In genomic region chr7:29765392-29765979, GRCh38 we compare ENCODE assay signal across 21 cellular contexts. TPM values are rescaled to one million over a fixed set of nuclear protein-coding genes. Genes with fewer than 3 reads are reported as not detected.
A peak's percentile ranks its signal among the peaks of the same experiment; 100 is the strongest.
DNase-seq lines count a peak whose midpoint lies in the region; TF ChIP-seq lines count a peak whose summit lies in the region.
"Had no signal": no experiment of that assay in that cellular context is flagged by ENCODE, and none has a peak within 500 bp of the region (broad histone marks: within the 10 kb centered on the region; RNA-seq: fewer than 3 reads in every experiment).

No MANE protein-coding gene starts in this region.

- TF ChIP-seq CTCF in H9 (conservative IDR thresholded peaks at IDR 0.05) (no peak), endodermal cell (conservative IDR thresholded peaks at IDR 0.05) (no peak)

- H3K4me1 ChIP-seq in H9 (ENCODE audit: insufficient read depth, low read length) (no peaks in the 10 kb centered on the region), endodermal cell (ENCODE audit: control insufficient read depth, insufficient read depth, low read length) (no peaks in the 10 kb centered on the region), skeletal muscle tissue (ENCODE audit: control insufficient read depth in 3 of 3, insufficient read depth in 3 of 3, low read length in 3 of 3) (peaks cover 0 to 11% (median 9%) of the 10 kb centered on the region in 3 donors)
- no peaks in the 10 kb centered on the region for H3K4me1 ChIP-seq in effector memory CD4-positive, alpha-beta T cell (ENCODE audit: control insufficient read depth, insufficient read depth, low read length, poor library complexity, severe bottlenecking)

- H2AK5ac ChIP-seq in H9 (ENCODE audit: insufficient read length, low read length): no peak overlapping the region

- H3K27ac ChIP-seq in H9 (ENCODE audit: insufficient read length, low read depth, low read length) (no peak overlapping the region), endodermal cell (ENCODE audit: low read depth, low read length) (no peak overlapping the region), skeletal muscle tissue (ENCODE audit: low read depth, low read length) (peak overlapping the region; percentile 58)
- no peak overlapping the region for H3K27ac ChIP-seq in effector memory CD4-positive, alpha-beta T cell (ENCODE audit: insufficient read depth, low read length, poor library complexity, severe bottlenecking)
- H3K27ac ChIP-seq: RWPE1 had no signal

- H3K4me3 Mint-ChIP-seq in H9 (no peak overlapping the region), endodermal cell (no peak overlapping the region)
- no peak overlapping the region for H3K4me3 Mint-ChIP-seq in activated T-helper 2 cell treated with anti-CD3 and anti-CD28 coated beads, Interferon-gamma antibody, Interleukin-2, Interleukin-4, amounts not matched to agents 10 μg/mL and 5 μg/mL and 100 μg/mL, durations not matched to agents 14 hours and 24 hours and 36 hours (ENCODE audit: low read depth)
- H3K4me3 Mint-ChIP-seq: CD4-positive, CD25-positive, alpha-beta regulatory T cell had no signal

- H3K27me3 ChIP-seq in H9 (ENCODE audit: insufficient read depth, low read length) (no peaks in the 10 kb centered on the region; the same call in 1 of the 2 replicates), endodermal cell (ENCODE audit: control insufficient read depth, insufficient read depth, low read length, poor library complexity, severe bottlenecking) (no peaks in the 10 kb centered on the region), skeletal muscle tissue (ENCODE audit: control insufficient read depth in 3 of 3, insufficient read depth in 3 of 3, low read length in 3 of 3) (no peaks in the 10 kb centered on the region)
- no peaks in the 10 kb centered on the region for H3K27me3 ChIP-seq in effector memory CD4-positive, alpha-beta T cell (replicated peaks; ENCODE audit: control insufficient read depth, insufficient read depth, low read length, poor library complexity, severe bottlenecking)

- no peak overlapping the region for H2BK12ac ChIP-seq in H9 (ENCODE audit: insufficient read length, low read depth, low read length)

- no peaks in the 10 kb centered on the region for H4K20me1 ChIP-seq in H9 (ENCODE audit: control insufficient read depth, insufficient read depth, insufficient read length)

- H3K14ac ChIP-seq in H9 (ENCODE audit: insufficient read depth, low read length): no peak overlapping the region; the same call in 1 of the 2 replicates

- DNase-seq in H9 (peak; percentile 33), endodermal cell (peak; percentile 65), myocyte (ENCODE audit: low read depth) (peak; percentile 88), T-helper 1 cell (no peak)
- DNase-seq in effector memory CD4-positive, alpha-beta T cell: no peak
- DNase-seq in activated T-helper 2 cell treated with anti-CD3 and anti-CD28 coated beads, Interferon-gamma antibody, Interleukin-2, Interleukin-4, amounts not matched to agents 10 μg/mL and 5 μg/mL and 100 μg/mL, durations not matched to agents 14 hours and 24 hours and 36 hours (ENCODE audit: low spot score): no peak
- DNase-seq: CD4-positive, CD25-positive, alpha-beta regulatory T cell; HCEC 1CT; KBM-7; NCI-H1092; NCI-H1436 treated with DMSO at 0.1 percent for 48 hours; NCI-H1930; NCI-H2227 treated with DMSO at 0.1 percent for 48 hours; NCI-H510A; NK-92 treated with Interleukin-12 subunit alpha and Interleukin-12 subunit beta, amount 100 ng/mL, for 24 hours; SHP77 treated with DMSO at 0.1 percent for 48 hours; SK-N-SH had no signal

- H4K8ac ChIP-seq in H9 (replicated peaks; ENCODE audit: insufficient read length, low read depth, low read length): no peak overlapping the region

- no peak overlapping the region for H3T11ph ChIP-seq in H9 (ENCODE audit: low read length)

- H3K9me3 Mint-ChIP-seq in H9 (no peaks in the 10 kb centered on the region), endodermal cell (no peaks in the 10 kb centered on the region)
- no peaks in the 10 kb centered on the region for H3K9me3 Mint-ChIP-seq in activated T-helper 2 cell treated with anti-CD3 and anti-CD28 coated beads, Interferon-gamma antibody, Interleukin-2, Interleukin-4, amounts not matched to agents 10 μg/mL and 5 μg/mL and 100 μg/mL, durations not matched to agents 14 hours and 24 hours and 36 hours
- H3K9me3 Mint-ChIP-seq: CD4-positive, CD25-positive, alpha-beta regulatory T cell had no signal

- H3K79me1 ChIP-seq in H9 (ENCODE audit: insufficient read depth, low read depth, low read length, poor library complexity, severe bottlenecking): no peaks in the 10 kb centered on the region

- WGBS in H9 (ENCODE audit: extremely low coverage, insufficient read length, low lambda C conversion rate): no CpG with 5 or more reads among the region's 6 CpGs
- 71% methylated on average over 6 of the region's 6 CpGs; no CpG with 5 or more reads in 1 of the 2 experiments for WGBS in endodermal cell (ENCODE audit: insufficient coverage in 1 of 2, insufficient read length in 1 of 2), 2 experiments

- no peaks in the 10 kb centered on the region for H3K23me2 ChIP-seq in H9 (ENCODE audit: insufficient read length, low read depth, low read length, poor library complexity, severe bottlenecking)

- no peaks in the 10 kb centered on the region for H3K79me2 ChIP-seq in H9 (ENCODE audit: insufficient read depth, low read length)

- no peaks in the 10 kb centered on the region; the same call in 1 of the 2 replicates for H3K27me3 Mint-ChIP-seq in H9 (ENCODE audit: low read depth)
- no peaks in the 10 kb centered on the region for H3K27me3 Mint-ChIP-seq in endodermal cell (ENCODE audit: insufficient read depth)
- peaks cover 7% of the 10 kb centered on the region for H3K27me3 Mint-ChIP-seq in activated T-helper 2 cell treated with anti-CD3 and anti-CD28 coated beads, Interferon-gamma antibody, Interleukin-2, Interleukin-4, amounts not matched to agents 10 μg/mL and 5 μg/mL and 100 μg/mL, durations not matched to agents 14 hours and 24 hours and 36 hours (ENCODE audit: low read depth)

- H2BK20ac ChIP-seq in H9 (ENCODE audit: low read depth, low read length, poor library complexity, severe bottlenecking): no peak overlapping the region

- no peak overlapping the region for H2BK120ac ChIP-seq in H9 (ENCODE audit: low read depth, low read length, poor library complexity, severe bottlenecking)

- H3K9me3 ChIP-seq in H9 (ENCODE audit: control insufficient read depth, low read depth, low read length) (no peaks in the 10 kb centered on the region), endodermal cell (ENCODE audit: control insufficient read depth, low read length) (no peaks in the 10 kb centered on the region), skeletal muscle tissue (ENCODE audit: control insufficient read depth in 3 of 3, low read length in 3 of 3) (no peaks in the 10 kb centered on the region)
- no peaks in the 10 kb centered on the region for H3K9me3 ChIP-seq in effector memory CD4-positive, alpha-beta T cell (ENCODE audit: control insufficient read depth, low read length)
- H3K9me3 ChIP-seq: SK-N-SH had no signal

- no peak overlapping the region for H4K5ac ChIP-seq in H9 (ENCODE audit: insufficient read length, low read depth, low read length)

- peaks cover 7 to 20% of the 10 kb centered on the region in 2 experiments for H3K4me1 Mint-ChIP-seq in H9
- H3K4me1 Mint-ChIP-seq in endodermal cell: peaks cover 7% of the 10 kb centered on the region
- no peaks in the 10 kb centered on the region for H3K4me1 Mint-ChIP-seq in activated T-helper 2 cell treated with anti-CD3 and anti-CD28 coated beads, Interferon-gamma antibody, Interleukin-2, Interleukin-4, amounts not matched to agents 10 μg/mL and 5 μg/mL and 100 μg/mL, durations not matched to agents 14 hours and 24 hours and 36 hours (ENCODE audit: low read depth)
- H3K4me1 Mint-ChIP-seq: CD4-positive, CD25-positive, alpha-beta regulatory T cell had no signal

- H4K91ac ChIP-seq in H9 (ENCODE audit: insufficient read length, low read depth, low read length): no peak overlapping the region

- no peak overlapping the region; a peak in 2 of 7 replicates for H3K27ac Mint-ChIP-seq in H9
- no peak overlapping the region for H3K27ac Mint-ChIP-seq in endodermal cell
- no peak overlapping the region for H3K27ac Mint-ChIP-seq in activated T-helper 2 cell treated with anti-CD3 and anti-CD28 coated beads, Interferon-gamma antibody, Interleukin-2, Interleukin-4, amounts not matched to agents 10 μg/mL and 5 μg/mL and 100 μg/mL, durations not matched to agents 14 hours and 24 hours and 36 hours
- H3K27ac Mint-ChIP-seq: CD4-positive, CD25-positive, alpha-beta regulatory T cell had no signal

- no peak overlapping the region for H2BK5ac ChIP-seq in H9 (ENCODE audit: insufficient read length, low read length)

- H2BK15ac ChIP-seq in H9 (ENCODE audit: low read depth, low read length): no peak overlapping the region

- H3K36me3 ChIP-seq in endodermal cell (ENCODE audit: control insufficient read depth, insufficient read depth, low read length): no peaks in the 10 kb centered on the region
- H3K36me3 ChIP-seq in skeletal muscle tissue (ENCODE audit: control insufficient read depth in 3 of 3, insufficient read depth in 3 of 3, low read length in 3 of 3): no peaks in the 10 kb centered on the region
- no peaks in the 10 kb centered on the region for H3K36me3 ChIP-seq in effector memory CD4-positive, alpha-beta T cell (ENCODE audit: control insufficient read depth, insufficient read depth, low read length)

- H3K4me3 ChIP-seq in endodermal cell (ENCODE audit: low read length) (no peak overlapping the region), skeletal muscle tissue (ENCODE audit: low read length in 3 of 3) (no peak overlapping the region)
- no peak overlapping the region for H3K4me3 ChIP-seq in effector memory CD4-positive, alpha-beta T cell (ENCODE audit: insufficient read depth, low read depth, low read length, poor library complexity, severe bottlenecking)

- H3K36me3 Mint-ChIP-seq in H9 (ENCODE audit: insufficient read depth in 1 of 3, low read depth in 3 of 3) (no peaks in the 10 kb centered on the region), endodermal cell (ENCODE audit: low read depth) (no peaks in the 10 kb centered on the region)
- no peaks in the 10 kb centered on the region for H3K36me3 Mint-ChIP-seq in activated T-helper 2 cell treated with anti-CD3 and anti-CD28 coated beads, Interferon-gamma antibody, Interleukin-2, Interleukin-4, amounts not matched to agents 10 μg/mL and 5 μg/mL and 100 μg/mL, durations not matched to agents 14 hours and 24 hours and 36 hours (ENCODE audit: low read depth)
- H3K36me3 Mint-ChIP-seq: CD4-positive, CD25-positive, alpha-beta regulatory T cell had no signal

- H3K56ac ChIP-seq in H9 (ENCODE audit: insufficient read length, low read depth, low read length): no peak overlapping the region

- intact Hi-C loops in activated T-helper 2 cell treated with anti-CD3 and anti-CD28 coated beads, Interferon-gamma antibody, Interleukin-2, Interleukin-4, amounts not matched to agents 10 μg/mL and 5 μg/mL and 100 μg/mL, durations not matched to agents 14 hours and 24 hours and 36 hours (cut with micrococcal nuclease): no loop called here

- no peak overlapping the region for H2AFZ ChIP-seq in H9 (ENCODE audit: low read length)

- H3K23ac ChIP-seq in H9 (ENCODE audit: insufficient read length, low read depth, low read length): no peak overlapping the region

- no peak overlapping the region for H3K18ac ChIP-seq in H9 (ENCODE audit: insufficient read length, low read depth, low read length)

- H3K4ac ChIP-seq in H9 (ENCODE audit: low read depth, low read length): no peak overlapping the region

- no peak overlapping the region for H3K9ac ChIP-seq in H9 (ENCODE audit: extremely low read depth, insufficient read length, low read length)
- H3K9ac ChIP-seq in endodermal cell (ENCODE audit: extremely low read depth, low read length, poor library complexity, severe bottlenecking): no peak overlapping the region
- H3K9ac ChIP-seq in skeletal muscle tissue (ENCODE audit: low read depth in 1 of 3, low read length in 3 of 3): peak overlapping the region in 1 of 3 donors; percentile 64
- H3K9ac ChIP-seq: SK-N-SH had no signal

- H3K4me2 ChIP-seq in H9 (ENCODE audit: insufficient read depth, insufficient read length, low read length): no peak overlapping the region
- H3K4me2 ChIP-seq: SK-N-SH had no signal

RNA-seq across cellular contexts. Expression of gene WIPF3, which starts 40.8 kb away (rescaled TPM):
- total RNA-seq in H9 (2021): 11.6 and 11.8 TPM in 2 replicates
- total RNA-seq in endodermal cell: 1 to 10 TPM; 5.2 to 7.2 TPM
- polyA plus RNA-seq in endodermal cell (2013, experiment 1 of 2): 5.9 TPM
- polyA plus RNA-seq in endodermal cell (2013, experiment 2 of 2): 5.3 TPM
- total RNA-seq in myocyte: 1.5 and 2.5 TPM in 2 replicates
- polyA plus RNA-seq in myocyte (2012): 4.8 TPM
- 4.7 TPM for total RNA-seq in skeletal muscle tissue
- not detected in 2 replicates for total RNA-seq in activated T-helper 2 cell treated with anti-CD3 and anti-CD28 coated beads, Interferon-gamma antibody, Interleukin-2, Interleukin-4, amounts not matched to agents 10 μg/mL and 5 μg/mL and 100 μg/mL, durations not matched to agents 14 hours and 24 hours and 36 hours
- total RNA-seq: CD4-positive, CD25-positive, alpha-beta regulatory T cell; HT1080 had no signal
- polyA plus RNA-seq: BJ; CD4-positive, CD25-positive, alpha-beta regulatory T cell had no signal

Comparison
In these comparisons a context has a peak if more than half of its experiments do, and no peak if none do; other contexts are left out.
1. DNase-seq: peak in H9 (single experiment), endodermal cell (single experiment) and myocyte (single experiment); none in T-helper 1 cell (0 of 5), effector memory CD4-positive, alpha-beta T cell (0 of 3) and activated T-helper 2 cell treated with anti-CD3 and anti-CD28 coated beads, Interferon-gamma antibody, Interleukin-2, Interleukin-4, amounts not matched to agents 10 μg/mL and 5 μg/mL and 100 μg/mL, durations not matched to agents 14 hours and 24 hours and 36 hours (single experiment).